2 cellular contexts compared by ENCODE assay signal in the genomic region with DNA sequence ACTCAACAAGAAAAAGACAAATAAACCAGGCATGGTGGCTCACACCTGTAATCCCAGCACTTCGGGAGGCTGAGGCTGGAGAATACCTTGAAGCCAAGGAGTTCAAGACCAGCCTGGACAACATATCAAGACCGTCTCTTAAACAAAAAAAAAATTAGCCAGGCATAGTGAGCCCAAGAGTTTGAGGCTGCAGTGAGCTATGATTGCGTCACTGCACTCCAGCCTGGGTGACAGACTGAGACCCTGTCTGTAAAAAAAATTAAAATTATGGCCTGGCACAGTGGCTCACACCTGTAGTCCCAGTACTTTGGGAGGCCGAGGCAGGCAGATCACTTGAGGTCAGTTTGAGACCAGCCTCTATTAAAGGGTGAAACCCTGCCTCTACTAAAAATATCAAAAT. TPM values are rescaled to one million over a fixed set of nuclear protein-coding genes. Genes with fewer than 3 reads are reported as not detected.
A peak's percentile ranks its signal among the peaks of the same experiment; 100 is the strongest.
DNase-seq lines count a peak whose midpoint lies in the region; ATAC-seq, FAIRE-seq and TF ChIP-seq lines count a peak whose summit lies in the region.
"Not testable (repeated sequence)": the region's sequence is repeated elsewhere in the genome, so short reads cannot be mapped to it uniquely, and the experiment has no call there.

No MANE protein-coding gene starts in this region.

- H3K4me1 ChIP-seq in K562 (replicated peaks in 1 of 2; ENCODE audit: control insufficient read depth in 2 of 2, insufficient read depth in 2 of 2, low read length in 2 of 2); HepG2 (ENCODE audit: insufficient read depth, low read length): not testable (repeated sequence)

- intact Hi-C loops in K562 (cut with micrococcal nuclease); HepG2 (cut with micrococcal nuclease; ENCODE audit: unreplicated experiment): not testable (repeated sequence)

- not testable (repeated sequence) for H2AFZ ChIP-seq in K562 (ENCODE audit: low read depth, low read length); HepG2 (ENCODE audit: low read length)

- not testable (repeated sequence) for H3K27ac ChIP-seq in K562 (ENCODE audit: extremely low read depth, low read depth, low read length); HepG2 (ENCODE audit: extremely low read length, insufficient read depth, low read length)

- not testable (repeated sequence) for H3K36me3 ChIP-seq in K562 (ENCODE audit: control insufficient read depth, insufficient read depth, low read length); HepG2 (replicated peaks in 1 of 2; ENCODE audit: control insufficient read depth in 1 of 2, insufficient read depth in 2 of 2, low read length in 2 of 2)

- CTCF ChIA-PET in K562 (lab: Yijun Ruan, JAX; ENCODE audit: low intra/inter-chr PET ratio); HepG2 (lab: Yijun Ruan, JAX; ENCODE audit: low intra/inter-chr PET ratio, low total read pairs): not testable (repeated sequence)

- H3K9me1 ChIP-seq in K562 (ENCODE audit: control insufficient read depth, insufficient read depth, low read length): not testable (repeated sequence)

- H4K20me1 ChIP-seq in K562 (replicated peaks; ENCODE audit: control insufficient read depth, insufficient read depth, low read length); HepG2 (ENCODE audit: insufficient read depth, low read length): not testable (repeated sequence)

- H3K27me3 ChIP-seq in K562 (ENCODE audit: control insufficient read depth in 2 of 2, insufficient read depth in 2 of 2, low read length in 2 of 2); HepG2 (ENCODE audit: control insufficient read depth in 1 of 2, insufficient read depth in 2 of 2, low read length in 2 of 2): not testable (repeated sequence)

- not testable (repeated sequence) for H3K4me2 ChIP-seq in K562 (ENCODE audit: insufficient read depth, low read length); HepG2 (ENCODE audit: low read depth, low read length)

- TF ChIP-seq EP300 in K562 (IDR thresholded peaks at IDR 0.05; ENCODE audit: low read length); HepG2 (IDR thresholded peaks at IDR 0.05; ENCODE audit: low read depth in 2 of 2, low read length in 2 of 2); HepG2 (CRISPR knock-in tag; IDR thresholded peaks at IDR 0.05; ENCODE audit: borderline replicate concordance): not testable (repeated sequence)

- in situ Hi-C loops in K562 (cut with MboI): loop anchor here (10.0 kb wide), 1 partner anchor 186 kb away; no protein-coding TSS in a partner anchor
- in situ Hi-C loops in HepG2 (cut with HindIII; ENCODE audit: extremely low pct_ligation_motif_present, low pct_unique_long_range_greater_than_20kb): not testable (repeated sequence)

- TF ChIP-seq RAD21 in K562 (CRISPR knock-in tag; conservative IDR thresholded peaks at IDR 0.05 in 1 of 2, IDR thresholded peaks at IDR 0.05 in 1 of 2); HepG2 (CRISPR knock-in tag; IDR thresholded peaks at IDR 0.05): not testable (repeated sequence)

- POLR2A ChIA-PET in K562 (lab: Yijun Ruan, JAX): interaction anchor here (0.6 to 1.2 kb wide), 2 partner anchors 10 to 38 kb away, joined by 3 read pairs; no protein-coding TSS in a partner anchor
- POLR2A ChIA-PET in HepG2 (lab: Yijun Ruan, JAX): not testable (repeated sequence)

- WGBS in K562 (ENCODE audit: insufficient coverage, low coverage, missing lambda C conversion rate): 81% methylated on average over 4 of the region's 4 CpGs
- 60% methylated on average over 4 of the region's 4 CpGs for WGBS in HepG2 (ENCODE audit: low lambda C conversion rate)

- DNase-seq in K562 (ENCODE audit: extremely low read depth in 1 of 4, low spot score in 3 of 4); HepG2 (ENCODE audit: low spot score): not testable (repeated sequence)

- H3K9ac ChIP-seq in K562 (ENCODE audit: insufficient read depth in 1 of 2, low read depth in 2 of 2, low read length in 2 of 2); HepG2 (ENCODE audit: insufficient read depth, low read depth, low read length): not testable (repeated sequence)

- not testable (repeated sequence) for TF ChIP-seq POLR2A in K562 (conservative IDR thresholded peaks at IDR 0.05); HepG2 (IDR thresholded peaks at IDR 0.05; ENCODE audit: insufficient read depth in 1 of 2, low read depth in 2 of 2, low read length in 2 of 2)

- ATAC-seq in K562, HepG2: not testable (repeated sequence)

- not testable (repeated sequence) for BruUV-seq in K562 (replicated peaks; lab: Mats Ljungman, UMichigan); HepG2 (replicated peaks; lab: Mats Ljungman, UMichigan)

- not testable (repeated sequence) for TF ChIP-seq CTCF in K562 (IDR thresholded peaks at IDR 0.05 in 2 of 3, conservative IDR thresholded peaks at IDR 0.05 in 1 of 3; ENCODE audit: insufficient read depth in 2 of 3, low read depth in 1 of 3, low read length in 3 of 3); HepG2 (CRISPR knock-in tag; IDR thresholded peaks at IDR 0.05)

- FAIRE-seq in K562 (lab: Jason Lieb, UNC); HepG2 (lab: Jason Lieb, UNC): not testable (repeated sequence)

- not testable (repeated sequence) for H3K9me3 ChIP-seq in K562 (replicated peaks; ENCODE audit: control insufficient read depth, insufficient read depth, low read depth, low read length); HepG2 (ENCODE audit: low read length)

- not testable (repeated sequence) for H3K4me3 ChIP-seq in K562; HepG2 (replicated peaks in 1 of 3; ENCODE audit: insufficient read depth in 1 of 3, low read depth in 2 of 3, low read length in 3 of 3)

- not testable (repeated sequence) for H3K79me2 ChIP-seq in K562 (ENCODE audit: control insufficient read depth, insufficient read depth, low read length); HepG2 (ENCODE audit: insufficient read depth, low read length)

TF ChIP-seq in K562, 482 proteins besides CTCF, POLR2A, EP300 and RAD21 (continues in another document):
- TF ChIP-seq CEBPG (CRISPR knock-in tag; IDR thresholded peaks at IDR 0.05): not testable (repeated sequence)
- peak; percentile 27 to 56; a peak in 1 of 4 replicates for TF ChIP-seq CEBPG (tag; conservative IDR thresholded peaks at IDR 0.05 in 1 of 2, IDR thresholded peaks at IDR 0.05 in 1 of 2)

TF ChIP-seq in HepG2, 621 proteins besides CTCF, POLR2A, EP300 and RAD21:
- TF ChIP-seq CEBPB (IDR thresholded peaks at IDR 0.05; ENCODE audit: borderline replicate concordance, low read depth, low read length): peak; percentile 54; the same call in 1 of the 2 replicates
- TF ChIP-seq CEBPG (CRISPR knock-in tag; IDR thresholded peaks at IDR 0.05): peak; percentile 44; the same call in 1 of the 2 replicates

RNA-seq across cellular contexts. Expression of gene EPS15, which starts 11.4 kb away (rescaled TPM):
- total RNA-seq in K562 (2011; cell fraction: chromatin; rRNA removed; ENCODE audit: low replicate concordance): 166 and 354 TPM in 2 replicates
- total RNA-seq in K562 (2011; cell fraction: nucleolus; rRNA removed): 42.5 and 54.6 TPM in 2 replicates
- total RNA-seq in K562 (2011; cell fraction: nucleoplasm; rRNA removed): 102 and 104 TPM in 2 replicates
- 31.0 and 31.1 TPM in 2 replicates for total RNA-seq in K562 (2014; rRNA removed)
- 55.0 and 67.0 TPM in 2 replicates for total RNA-seq in K562 (2014; rRNA removed; fragmentation: Illumina TruSeq; extraction: Trizol)
- total RNA-seq in K562 (2015; rRNA removed; fragmentation: Illumina TruSeq; extraction: Trizol): 43.0 and 47.7 TPM in 2 replicates
- 59.7 and 69.0 TPM in 2 replicates for total RNA-seq in K562 (2021)
- 46.6 and 64.5 TPM in 2 replicates for polyA plus RNA-seq in K562 (2011; rRNA removed)
- polyA plus RNA-seq in K562 (2011; cell fraction: cytosol; rRNA removed): 12.8 and 22.2 TPM in 2 replicates
- 32.0 and 36.8 TPM in 2 replicates for polyA plus RNA-seq in K562 (2011; cell fraction: nucleus; rRNA removed)
- polyA plus RNA-seq in K562 (2012): 26.7 and 38.3 TPM in 2 replicates
- polyA plus RNA-seq in K562 (2014; fragmentation: Illumina TruSeq; extraction: Trizol): 41.2 and 41.7 TPM in 2 replicates
- polyA plus RNA-seq in K562 (2014; fragmentation: Nextera tagmentation; extraction: Ambion mirVana): 10 to 100 TPM; 23.1 to 31.6 TPM
- 33.6 and 33.9 TPM in 2 replicates for polyA plus RNA-seq in K562 (2014; rRNA removed)
- polyA minus RNA-seq in K562 (2011; rRNA and poly(A)+ RNA removed): 141 and 149 TPM in 2 replicates
- 49.4 and 55.8 TPM in 2 replicates for polyA minus RNA-seq in K562 (2011; cell fraction: cytosol; rRNA and poly(A)+ RNA removed)
- polyA minus RNA-seq in K562 (2011; cell fraction: nucleus; rRNA and poly(A)+ RNA removed): 34.7 and 51.0 TPM in 2 replicates
- total RNA-seq in HepG2 (2016; rRNA removed; fragmentation: Illumina TruSeq; extraction: Trizol): 19.3 and 33.6 TPM in 2 replicates
- total RNA-seq in HepG2 (2016; cell fraction: cytosol; rRNA removed; fragmentation: Illumina TruSeq; extraction: Trizol; ENCODE audit: low read depth): 18.9 and 24.9 TPM in 2 replicates
- 18.3 and 30.7 TPM in 2 replicates for total RNA-seq in HepG2 (2016; cell fraction: insoluble cytoplasmic fraction; rRNA removed; fragmentation: Illumina TruSeq; extraction: Trizol)
- 20.2 and 23.7 TPM in 2 replicates for total RNA-seq in HepG2 (2016; cell fraction: membrane; rRNA removed; fragmentation: Illumina TruSeq; extraction: Trizol)
- total RNA-seq in HepG2 (2016; cell fraction: nucleus; rRNA removed; fragmentation: Illumina TruSeq; extraction: Trizol): 19.4 and 20.2 TPM in 2 replicates
- 13.5 and 14.3 TPM in 2 replicates for polyA plus RNA-seq in HepG2 (2011; rRNA removed)
- polyA plus RNA-seq in HepG2 (2011; cell fraction: cytosol; rRNA removed): 6.6 and 11.7 TPM in 2 replicates
- 11.1 and 13.7 TPM in 2 replicates for polyA plus RNA-seq in HepG2 (2011; cell fraction: nucleus; rRNA removed)
- 17.2 and 18.4 TPM in 2 replicates for polyA plus RNA-seq in HepG2 (2012)
- polyA plus RNA-seq in HepG2 (2016; cell fraction: cytosol; fragmentation: Illumina TruSeq; extraction: Trizol; ENCODE audit: low read depth): 1.9 and 2.1 TPM in 2 replicates
- 22.3 and 23.1 TPM in 2 replicates for polyA plus RNA-seq in HepG2 (2016; cell fraction: insoluble cytoplasmic fraction; fragmentation: Illumina TruSeq; extraction: Trizol; ENCODE audit: low read depth)
- polyA plus RNA-seq in HepG2 (2016; cell fraction: membrane; fragmentation: Illumina TruSeq; extraction: Trizol; ENCODE audit: low read depth): 7.0 and 7.5 TPM in 2 replicates
- 18.0 and 18.2 TPM in 2 replicates for polyA plus RNA-seq in HepG2 (2016; cell fraction: nucleus; fragmentation: Illumina TruSeq; extraction: Trizol; ENCODE audit: insufficient read depth, low read depth)
- 20.3 and 23.0 TPM in 2 replicates for polyA minus RNA-seq in HepG2 (2011; rRNA and poly(A)+ RNA removed; ENCODE audit: low replicate concordance)
- polyA minus RNA-seq in HepG2 (2011; cell fraction: cytosol; rRNA and poly(A)+ RNA removed): 28.8 and 39.2 TPM in 2 replicates
- 39.4 and 39.5 TPM in 2 replicates for polyA minus RNA-seq in HepG2 (2011; cell fraction: nucleus; rRNA and poly(A)+ RNA removed)
